In genomic region chr16:23369416-23369815, GRCh38 we compare ENCODE assay signal across 33 cellular contexts.
"Had no signal": no experiment of that assay in that cellular context is flagged by ENCODE, and none has a peak within 500 bp of the region (broad histone marks: within the 10 kb centered on the region; RNA-seq: fewer than 3 reads in every experiment).

No MANE protein-coding gene starts in this region.

- H3K36me3 ChIP-seq: SJSA1 had no signal

- H3K4me1 ChIP-seq: SJSA1 had no signal

- H3K27me3 Mint-ChIP-seq: activated CD4-positive, alpha-beta memory T cell treated with anti-CD3 and anti-CD28 coated beads, Interleukin-2, amount 10 ng/mL, durations not matched to agents 7 days and 5 days; activated CD8-positive, alpha-beta memory T cell treated with anti-CD3 and anti-CD28 coated beads, Interleukin-2, amount 10 ng/mL, durations not matched to agents 7 days and 5 days; activated naive CD8-positive, alpha-beta T cell had no signal

- ATAC-seq: activated CD4-positive, alpha-beta T cell treated with anti-CD3 and anti-CD28 coated beads for 36 hours; activated CD4-positive, CD25-positive, alpha-beta regulatory T cell treated with anti-CD3 and anti-CD28 coated beads, Interleukin-2, amount 50 U/mL, for 24 hours; activated CD8-positive, alpha-beta memory T cell treated with anti-CD3 and anti-CD28 coated beads, Interleukin-2, amount 10 ng/mL, durations not matched to agents 7 days and 5 days; activated naive CD8-positive, alpha-beta T cell treated with anti-CD3 and anti-CD28 coated beads, Interleukin-2, amount 50 U/mL, for 24 hours had no signal

- H3K27me3 ChIP-seq: SJSA1 had no signal

- H3K9me3 ChIP-seq: SJSA1, SK-N-SH had no signal

- H3K27ac ChIP-seq: SJSA1 had no signal

- H3K9me2 ChIP-seq: SK-N-SH had no signal

- H3K27ac Mint-ChIP-seq: activated CD4-positive, alpha-beta memory T cell treated with anti-CD3 and anti-CD28 coated beads, Interleukin-2, amount 10 ng/mL, durations not matched to agents 7 days and 5 days; activated CD4-positive, alpha-beta T cell treated with anti-CD3 and anti-CD28 coated beads for 36 hours; activated CD8-positive, alpha-beta memory T cell treated with anti-CD3 and anti-CD28 coated beads, Interleukin-2, amount 10 ng/mL, durations not matched to agents 7 days and 5 days; activated naive CD4-positive, alpha-beta T cell treated with anti-CD3 and anti-CD28 coated beads, Interleukin-2, amount 10 ng/mL, durations not matched to agents 7 days and 5 days; activated naive CD8-positive, alpha-beta T cell; activated naive CD8-positive, alpha-beta T cell treated with anti-CD3 and anti-CD28 coated beads, Interleukin-2, amount 50 U/mL, for 24 hours; brain; T-helper 1 cell treated with Interleukin-12 subunit alpha and Interleukin-12 subunit beta and Interleukin-4 antibody, amounts not matched to agents 30 μg/mL and 1 μg/mL, for 36 hours; T-helper 2 cell treated with Interferon-gamma antibody and Interleukin-4, amounts not matched to agents 5 μg/mL and 100 μg/mL, for 36 hours had no signal

- H3K9me3 Mint-ChIP-seq: activated CD4-positive, alpha-beta memory T cell treated with anti-CD3 and anti-CD28 coated beads, Interleukin-2, amount 10 ng/mL, durations not matched to agents 7 days and 5 days; activated naive CD4-positive, alpha-beta T cell treated with anti-CD3 and anti-CD28 coated beads, Interleukin-2, amount 10 ng/mL, durations not matched to agents 7 days and 5 days; activated naive CD8-positive, alpha-beta T cell treated with anti-CD3 and anti-CD28 coated beads, Interleukin-2, amount 50 U/mL, for 24 hours; brain; T-helper 1 cell treated with Interleukin-12 subunit alpha and Interleukin-12 subunit beta and Interleukin-4 antibody, amounts not matched to agents 30 μg/mL and 1 μg/mL, for 36 hours; T-helper 2 cell treated with Interferon-gamma antibody and Interleukin-4, amounts not matched to agents 5 μg/mL and 100 μg/mL, for 36 hours had no signal

- H3K36me3 Mint-ChIP-seq: activated CD8-positive, alpha-beta memory T cell treated with anti-CD3 and anti-CD28 coated beads, Interleukin-2, amount 10 ng/mL, durations not matched to agents 7 days and 5 days; activated naive CD4-positive, alpha-beta T cell treated with anti-CD3 and anti-CD28 coated beads, Interleukin-2, amount 10 ng/mL, durations not matched to agents 7 days and 5 days; activated naive CD8-positive, alpha-beta T cell; brain had no signal

- DNase-seq: activated CD4-positive, alpha-beta memory T cell treated with anti-CD3 and anti-CD28 coated beads, Interleukin-2, amount 10 ng/mL, durations not matched to agents 7 days and 5 days; activated CD4-positive, alpha-beta T cell treated with anti-CD3 and anti-CD28 coated beads for 36 hours; activated CD4-positive, alpha-beta T cell treated with anti-CD3 and anti-CD28 coated beads, Interleukin-2, amount 50 U/mL, for 1 hour; activated CD8-positive, alpha-beta memory T cell treated with anti-CD3 and anti-CD28 coated beads for 24 hours; activated CD8-positive, alpha-beta memory T cell treated with anti-CD3 and anti-CD28 coated beads, Interleukin-2, amount 10 ng/mL, durations not matched to agents 7 days and 5 days; activated CD8-positive, alpha-beta memory T cell treated with anti-CD3 and anti-CD28 coated beads, Interleukin-2, amount 50 U/mL, for 48 hours; activated effector memory CD4-positive, alpha-beta T cell treated with Interleukin-2 at 50 U/mL for 16 hours; activated naive CD4-positive, alpha-beta T cell treated with anti-CD3 and anti-CD28 coated beads, Interleukin-2, amount 10 ng/mL, durations not matched to agents 7 days and 5 days; activated naive CD8-positive, alpha-beta T cell treated with anti-CD3 and anti-CD28 coated beads, Interleukin-2, amount 50 U/mL, for 24 hours; activated T-cell treated with anti-CD3 and anti-CD28 coated beads, Interleukin-2, amount 50 U/mL, for 48 hours; anterior cingulate cortex; caudate nucleus; cerebellar nuclear complex; cortex of kidney; NCI-H1048; NCI-H1105 treated with DMSO at 0.1 percent for 48 hours; NCI-H1436 treated with DMSO at 0.1 percent for 48 hours; NCI-H1694 treated with DMSO at 0.1 percent for 48 hours; NCI-H2029 treated with DMSO at 0.1 percent for 48 hours; NCI-H2107; NCI-H226; NCI-H446 treated with DMSO at 0.1 percent for 48 hours; NCI-H524; NCI-H69; NCI-H82; SHP77 treated with DMSO at 0.1 percent for 48 hours; SK-N-SH had no signal

- H3K4me3 ChIP-seq: SJSA1 had no signal

- H3K9ac ChIP-seq: SK-N-SH had no signal

- H3K4me1 Mint-ChIP-seq: brain had no signal

- H3K4me3 Mint-ChIP-seq: activated CD4-positive, alpha-beta memory T cell treated with anti-CD3 and anti-CD28 coated beads, Interleukin-2, amount 10 ng/mL, durations not matched to agents 7 days and 5 days; activated CD4-positive, alpha-beta T cell treated with anti-CD3 and anti-CD28 coated beads for 36 hours; activated CD8-positive, alpha-beta memory T cell treated with anti-CD3 and anti-CD28 coated beads, Interleukin-2, amount 10 ng/mL, durations not matched to agents 7 days and 5 days; activated naive CD4-positive, alpha-beta T cell treated with anti-CD3 and anti-CD28 coated beads, Interleukin-2, amount 10 ng/mL, durations not matched to agents 7 days and 5 days; activated naive CD8-positive, alpha-beta T cell; activated naive CD8-positive, alpha-beta T cell treated with anti-CD3 and anti-CD28 coated beads, Interleukin-2, amount 50 U/mL, for 24 hours; brain; T-helper 1 cell treated with Interleukin-12 subunit alpha and Interleukin-12 subunit beta and Interleukin-4 antibody, amounts not matched to agents 30 μg/mL and 1 μg/mL, for 36 hours; T-helper 2 cell treated with Interferon-gamma antibody and Interleukin-4, amounts not matched to agents 5 μg/mL and 100 μg/mL, for 36 hours had no signal

- H3K4me2 ChIP-seq: SK-N-SH had no signal
